Comparison of ENCODE assay signal across 8 cellular contexts in genomic region chr6:156719395-156719719, GRCh38. TPM values are rescaled to one million over a fixed set of nuclear protein-coding genes. Genes with fewer than 3 reads are reported as not detected.
DNase-seq lines count a peak whose midpoint lies in the region; ATAC-seq, FAIRE-seq and TF ChIP-seq lines count a peak whose summit lies in the region.

No MANE protein-coding gene starts in this region.

- no peak for FAIRE-seq in bronchial epithelial cell (lab: Jason Lieb, UNC)

- peaks cover 7% of the 10 kb centered on the region for H3K4me1 ChIP-seq in right cardiac atrium (ENCODE audit: control insufficient read depth, insufficient read depth, low read length)
- H3K4me1 ChIP-seq in mucosa of stomach (ENCODE audit: control insufficient read depth, insufficient read depth, low read length), result peaks cover 35% of the 10 kb centered on the region
- H3K4me1 ChIP-seq in vagina, result peaks cover 31% of the 10 kb centered on the region

- H3K9me3 ChIP-seq in right cardiac atrium (ENCODE audit: control insufficient read depth, low read length) (no peaks in the 10 kb centered on the region), mucosa of stomach (ENCODE audit: control insufficient read depth, low read length) (no peaks in the 10 kb centered on the region), vagina (no peaks in the 10 kb centered on the region)

- peak in 1 of 3 donors; percentile 47 for DNase-seq in right cardiac atrium
- DNase-seq in left ventricle myocardium superior, result no peak
- DNase-seq in bronchial epithelial cell (ENCODE audit: low read depth), result no peak
- DNase-seq in vagina (ENCODE audit: extremely low spot score in 2 of 2), result no peak
- no peak for DNase-seq in NCI-H526 (lab: John Stamatoyannopoulos, UW)
- no peak for DNase-seq in HUDEP-2 (lab: John Stamatoyannopoulos, UW; ENCODE audit: unreplicated experiment in 76 of 76)

- peak overlapping the region; percentile 45 for H3K4me3 ChIP-seq in right cardiac atrium (ENCODE audit: low read length)
- H3K4me3 ChIP-seq in bronchial epithelial cell (ENCODE audit: low read depth, low read length), result peak overlapping the region; percentile 20
- peak overlapping the region; percentile 34 for H3K4me3 ChIP-seq in mucosa of stomach (ENCODE audit: low read length)
- H3K4me3 ChIP-seq in vagina, result peak overlapping the region; percentile 31 to 39

- peak overlapping the region; percentile 94 for H3K27ac ChIP-seq in right cardiac atrium (ENCODE audit: low read length)
- peak overlapping the region; percentile 98 for H3K27ac ChIP-seq in vagina

- intact Hi-C loops in right cardiac atrium (cut with DNase I), result no loop called here
- intact Hi-C loops in left ventricle myocardium superior (cut with micrococcal nuclease), result no loop called here
- intact Hi-C loops in vagina (cut with DNase I), result loop anchor here (2.0 kb wide), 1 partner anchor 57 kb away; the partner anchor contains the start of gene ARID1B

- no peaks in the 10 kb centered on the region for H3K27me3 ChIP-seq in right cardiac atrium (ENCODE audit: control insufficient read depth, insufficient read depth)
- H3K27me3 ChIP-seq in bronchial epithelial cell (ENCODE audit: control insufficient read depth, insufficient read depth, low read length), result no peaks in the 10 kb centered on the region
- no peaks in the 10 kb centered on the region for H3K27me3 ChIP-seq in mucosa of stomach (ENCODE audit: control insufficient read depth, insufficient read depth, low read length)
- H3K27me3 ChIP-seq in vagina, result no peaks in the 10 kb centered on the region

- no peak for ATAC-seq in right cardiac atrium
- no peak for ATAC-seq in left ventricle myocardium superior
- no peak for ATAC-seq in HG03571 (IDR thresholded peaks at IDR 0.05; ENCODE audit: unreplicated experiment)

- 69% methylated on average over 13 of the region's 13 CpGs for WGBS in right cardiac atrium

- H3K36me3 ChIP-seq in bronchial epithelial cell (ENCODE audit: control insufficient read depth, insufficient read depth, low read length), result no peaks in the 10 kb centered on the region
- H3K36me3 ChIP-seq in mucosa of stomach (ENCODE audit: control insufficient read depth, insufficient read depth, low read length), result no peaks in the 10 kb centered on the region
- H3K36me3 ChIP-seq in vagina, result no peaks in the 10 kb centered on the region

- TF ChIP-seq POLR2A in vagina (IDR thresholded peaks at IDR 0.05), result no peak

- H3K9ac ChIP-seq in mucosa of stomach (ENCODE audit: low read length), result peak overlapping the region; percentile 77

- TF ChIP-seq CTCF in bronchial epithelial cell (IDR thresholded peaks at IDR 0.05; ENCODE audit: insufficient read depth, low read length, severe bottlenecking), result no peak
- no peak for TF ChIP-seq CTCF in vagina (IDR thresholded peaks at IDR 0.05)

RNA-seq across cellular contexts. Expression of gene ARID1B, which starts 57.8 kb away (rescaled TPM):
- total RNA-seq in right cardiac atrium, result 10 to 100 TPM; 52.3 to 59.6 (median 54.2) TPM
- polyA plus RNA-seq in right cardiac atrium, result 18.3 TPM
- 46.6 TPM for total RNA-seq in left ventricle myocardium superior
- total RNA-seq in bronchial epithelial cell, result 16.3 and 27.5 TPM in 2 replicates
- total RNA-seq in vagina, result 141 TPM
